ENCODE assay signal across 18 cellular contexts in genomic region chr12:15540469-15540872, GRCh38.
DNase-seq lines count a peak whose midpoint lies in the region; ATAC-seq and TF ChIP-seq lines count a peak whose summit lies in the region.
"Had no signal": no experiment of that assay in that cellular context is flagged by ENCODE, and none has a peak within 500 bp of the region (broad histone marks: within the 10 kb centered on the region; RNA-seq: fewer than 3 reads in every experiment).

No MANE protein-coding gene starts in this region.

- no peak overlapping the region for H3K4ac ChIP-seq in mesendoderm (ENCODE audit: low read depth, low read length)

- H4K5ac ChIP-seq in mesendoderm (ENCODE audit: low read length), result no peak overlapping the region

- H3K23ac ChIP-seq in mesendoderm (ENCODE audit: low read length), result no peak overlapping the region

- TF ChIP-seq CTCF in epithelial cell of esophagus (IDR thresholded peaks at IDR 0.05; ENCODE audit: insufficient read depth, low read depth, low read length, missing control alignments) (no peak), neural progenitor cell (IDR thresholded peaks at IDR 0.05) (no peak)

- H3K4me1 Mint-ChIP-seq in neural progenitor cell, result peaks cover 23% of the 10 kb centered on the region

- in situ Hi-C loops in HAP-1 (cut with MboI; ENCODE audit: low sequenced_read_pairs), result no loop called here

- H3K27ac ChIP-seq in mesendoderm (ENCODE audit: low read depth, low read length), result no peak overlapping the region
- H3K27ac ChIP-seq in neural progenitor cell, result no peak overlapping the region
- H3K27ac ChIP-seq: hepatocyte, ovary, VCaP had no signal

- H3K9me3 ChIP-seq in HAP-1, result no peaks in the 10 kb centered on the region
- no peaks in the 10 kb centered on the region for H3K9me3 ChIP-seq in neural progenitor cell (ENCODE audit: low read depth)
- H3K9me3 ChIP-seq: ovary had no signal

- ATAC-seq in GM19035 (IDR thresholded peaks at IDR 0.05; ENCODE audit: unreplicated experiment), result no peak
- ATAC-seq: stimulated activated naive CD8-positive, alpha-beta T cell treated with anti-CD3 and anti-CD28 coated beads, Interleukin-15, amount 100 ng/mL, for 72 hours had no signal

- H2BK5ac ChIP-seq in mesendoderm (ENCODE audit: low read length), result no peak overlapping the region

- H3K36me3 Mint-ChIP-seq in neural progenitor cell, result no peaks in the 10 kb centered on the region

- no peaks in the 10 kb centered on the region for H3K36me3 ChIP-seq in mesendoderm (ENCODE audit: control insufficient read depth, insufficient read depth, low read length)
- H3K36me3 ChIP-seq in HAP-1 (replicated peaks), result no peaks in the 10 kb centered on the region
- no peaks in the 10 kb centered on the region for H3K36me3 ChIP-seq in neural progenitor cell
- H3K36me3 ChIP-seq: ovary had no signal

- H3K9ac ChIP-seq in mesendoderm (ENCODE audit: low read length), result no peak overlapping the region
- H3K9ac ChIP-seq in neural progenitor cell, result no peak overlapping the region

- H4K8ac ChIP-seq in mesendoderm (ENCODE audit: low read depth, low read length), result no peak overlapping the region

- H3K27me3 ChIP-seq in mesendoderm (ENCODE audit: insufficient read depth, low read length, poor library complexity), result no peaks in the 10 kb centered on the region
- H3K27me3 ChIP-seq in HAP-1 (ENCODE audit: low read depth), result no peaks in the 10 kb centered on the region
- no peaks in the 10 kb centered on the region for H3K27me3 ChIP-seq in neural progenitor cell
- H3K27me3 ChIP-seq: hepatocyte, ovary had no signal

- no peaks in the 10 kb centered on the region for H3F3A ChIP-seq in neural progenitor cell (ENCODE audit: low read depth)

- H3K4me3 Mint-ChIP-seq in neural progenitor cell, result no peak overlapping the region
- H3K4me3 Mint-ChIP-seq: stimulated activated naive CD8-positive, alpha-beta T cell treated with anti-CD3 and anti-CD28 coated beads, Interleukin-15, amount 100 ng/mL, for 72 hours had no signal

- no peak overlapping the region for H2BK15ac ChIP-seq in mesendoderm (replicated peaks; ENCODE audit: low read depth)

- no peak overlapping the region for H2AK5ac ChIP-seq in mesendoderm (ENCODE audit: low read length)

- H3K27ac Mint-ChIP-seq in neural progenitor cell, result no peak overlapping the region
- H3K27ac Mint-ChIP-seq: stimulated activated naive CD8-positive, alpha-beta T cell treated with anti-CD3 and anti-CD28 coated beads, Interleukin-15, amount 100 ng/mL, for 72 hours had no signal

- no peak overlapping the region for H3K18ac ChIP-seq in mesendoderm (ENCODE audit: low read length)

- H3K9me3 Mint-ChIP-seq in neural progenitor cell, result no peaks in the 10 kb centered on the region
- H3K9me3 Mint-ChIP-seq: stimulated activated naive CD8-positive, alpha-beta T cell treated with anti-CD3 and anti-CD28 coated beads, Interleukin-15, amount 100 ng/mL, for 72 hours had no signal

- H4K20me1 ChIP-seq in neural progenitor cell (ENCODE audit: low read depth), result no peaks in the 10 kb centered on the region

- H3K4me2 ChIP-seq in mesendoderm (ENCODE audit: low read length) (no peak overlapping the region), neural progenitor cell (no peak overlapping the region)
- H3K4me2 ChIP-seq: hepatocyte had no signal

- no peak overlapping the region for H3K56ac ChIP-seq in mesendoderm (ENCODE audit: low read length)

- no peaks in the 10 kb centered on the region for H3K4me1 ChIP-seq in mesendoderm (ENCODE audit: control insufficient read depth, low read depth, low read length)
- H3K4me1 ChIP-seq in HAP-1, result peaks cover 8% of the 10 kb centered on the region
- peaks cover 3% of the 10 kb centered on the region for H3K4me1 ChIP-seq in neural progenitor cell

- no peaks in the 10 kb centered on the region for H3K79me1 ChIP-seq in mesendoderm (ENCODE audit: low read length)

- no peak overlapping the region for H2BK120ac ChIP-seq in mesendoderm (ENCODE audit: low read depth, low read length)

- DNase-seq in Daoy (ENCODE audit: low read depth) (peak; percentile 11), NCI-H69 (lab: John Stamatoyannopoulos, UW) (peak; percentile 28), epithelial cell of esophagus (ENCODE audit: low read depth) (peak; percentile 40), renal cortical epithelial cell (ENCODE audit: low read depth) (peak; percentile 36), mesendoderm (no peak), HAP-1 (ENCODE audit: low spot score in 2 of 2) (no peak), neural progenitor cell (ENCODE audit: low spot score) (no peak)
- DNase-seq: activated CD8-positive, alpha-beta memory T cell treated with anti-CD3 and anti-CD28 coated beads, Interleukin-2, amount 50 U/mL, for 4 hours; effector CD8-positive, alpha-beta T cell; NCI-H1417 treated with DMSO at 0.1 percent for 48 hours; ovary; SIG-M5; stimulated activated CD4-positive, alpha-beta T cell treated with anti-CD3 and anti-CD28 coated beads, Interleukin-4, amount 100 ng/mL, for 4 hours; stimulated activated naive CD8-positive, alpha-beta T cell treated with anti-CD3 and anti-CD28 coated beads, Interleukin-15, amount 100 ng/mL, for 72 hours had no signal

- H3K4me3 ChIP-seq in epithelial cell of esophagus (ENCODE audit: low read length) (no peak overlapping the region), mesendoderm (ENCODE audit: low read length) (no peak overlapping the region), HAP-1 (no peak overlapping the region), neural progenitor cell (no peak overlapping the region)
- H3K4me3 ChIP-seq: hepatocyte, lung, ovary had no signal

- H2AFZ ChIP-seq in neural progenitor cell (replicated peaks), result no peak overlapping the region
- H2AFZ ChIP-seq: hepatocyte had no signal

- peaks cover 2% of the 10 kb centered on the region for H3K27me3 Mint-ChIP-seq in neural progenitor cell (ENCODE audit: insufficient read depth, low read depth)
- H3K27me3 Mint-ChIP-seq: stimulated activated naive CD8-positive, alpha-beta T cell treated with anti-CD3 and anti-CD28 coated beads, Interleukin-15, amount 100 ng/mL, for 72 hours had no signal

- H3K79me2 ChIP-seq in mesendoderm (ENCODE audit: control insufficient read depth, insufficient read depth, low read length) (no peaks in the 10 kb centered on the region), neural progenitor cell (ENCODE audit: low read depth) (no peaks in the 10 kb centered on the region)
- H3K79me2 ChIP-seq: hepatocyte had no signal

- no CpG with 5 or more reads among the region's 1 CpG for WGBS in mesendoderm (ENCODE audit: extremely low coverage, insufficient coverage, low lambda C conversion rate)

Comparison
In these comparisons a context has a peak if more than half of its experiments do, and no peak if none do; other contexts are left out.
1. DNase-seq: peak in Daoy (single experiment), NCI-H69 (single experiment), epithelial cell of esophagus (single experiment) and renal cortical epithelial cell (single experiment); none in mesendoderm (single experiment), HAP-1 (0 of 2) and neural progenitor cell (single experiment).